ENCODE assay signal across 1 cellular context in the genomic region with DNA sequence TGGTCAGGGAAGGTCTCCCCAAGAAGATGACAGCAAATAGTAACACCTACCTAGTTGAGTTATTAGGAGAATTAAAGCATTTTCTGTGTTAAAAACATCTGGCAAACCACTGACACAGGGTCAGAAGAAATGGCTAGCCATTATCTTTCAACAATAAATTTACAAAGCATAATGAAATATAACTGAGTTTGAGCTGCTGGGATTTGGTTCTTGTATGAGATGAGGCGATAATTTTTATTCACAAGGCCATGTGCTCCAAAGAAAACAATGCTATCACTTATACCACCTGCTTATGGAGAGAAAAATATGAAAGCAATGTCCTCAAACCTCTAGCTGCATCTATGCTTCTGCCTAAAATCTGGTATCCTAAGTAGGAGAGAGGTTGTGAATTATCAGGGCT.
TF ChIP-seq lines count a peak whose summit lies in the region.

No MANE protein-coding gene starts in this region.

TF ChIP-seq in GM23338, 12 proteins besides CTCF, POLR2A, EP300 and RAD21 (continued from another document):
- TF ChIP-seq, protein P1, sequence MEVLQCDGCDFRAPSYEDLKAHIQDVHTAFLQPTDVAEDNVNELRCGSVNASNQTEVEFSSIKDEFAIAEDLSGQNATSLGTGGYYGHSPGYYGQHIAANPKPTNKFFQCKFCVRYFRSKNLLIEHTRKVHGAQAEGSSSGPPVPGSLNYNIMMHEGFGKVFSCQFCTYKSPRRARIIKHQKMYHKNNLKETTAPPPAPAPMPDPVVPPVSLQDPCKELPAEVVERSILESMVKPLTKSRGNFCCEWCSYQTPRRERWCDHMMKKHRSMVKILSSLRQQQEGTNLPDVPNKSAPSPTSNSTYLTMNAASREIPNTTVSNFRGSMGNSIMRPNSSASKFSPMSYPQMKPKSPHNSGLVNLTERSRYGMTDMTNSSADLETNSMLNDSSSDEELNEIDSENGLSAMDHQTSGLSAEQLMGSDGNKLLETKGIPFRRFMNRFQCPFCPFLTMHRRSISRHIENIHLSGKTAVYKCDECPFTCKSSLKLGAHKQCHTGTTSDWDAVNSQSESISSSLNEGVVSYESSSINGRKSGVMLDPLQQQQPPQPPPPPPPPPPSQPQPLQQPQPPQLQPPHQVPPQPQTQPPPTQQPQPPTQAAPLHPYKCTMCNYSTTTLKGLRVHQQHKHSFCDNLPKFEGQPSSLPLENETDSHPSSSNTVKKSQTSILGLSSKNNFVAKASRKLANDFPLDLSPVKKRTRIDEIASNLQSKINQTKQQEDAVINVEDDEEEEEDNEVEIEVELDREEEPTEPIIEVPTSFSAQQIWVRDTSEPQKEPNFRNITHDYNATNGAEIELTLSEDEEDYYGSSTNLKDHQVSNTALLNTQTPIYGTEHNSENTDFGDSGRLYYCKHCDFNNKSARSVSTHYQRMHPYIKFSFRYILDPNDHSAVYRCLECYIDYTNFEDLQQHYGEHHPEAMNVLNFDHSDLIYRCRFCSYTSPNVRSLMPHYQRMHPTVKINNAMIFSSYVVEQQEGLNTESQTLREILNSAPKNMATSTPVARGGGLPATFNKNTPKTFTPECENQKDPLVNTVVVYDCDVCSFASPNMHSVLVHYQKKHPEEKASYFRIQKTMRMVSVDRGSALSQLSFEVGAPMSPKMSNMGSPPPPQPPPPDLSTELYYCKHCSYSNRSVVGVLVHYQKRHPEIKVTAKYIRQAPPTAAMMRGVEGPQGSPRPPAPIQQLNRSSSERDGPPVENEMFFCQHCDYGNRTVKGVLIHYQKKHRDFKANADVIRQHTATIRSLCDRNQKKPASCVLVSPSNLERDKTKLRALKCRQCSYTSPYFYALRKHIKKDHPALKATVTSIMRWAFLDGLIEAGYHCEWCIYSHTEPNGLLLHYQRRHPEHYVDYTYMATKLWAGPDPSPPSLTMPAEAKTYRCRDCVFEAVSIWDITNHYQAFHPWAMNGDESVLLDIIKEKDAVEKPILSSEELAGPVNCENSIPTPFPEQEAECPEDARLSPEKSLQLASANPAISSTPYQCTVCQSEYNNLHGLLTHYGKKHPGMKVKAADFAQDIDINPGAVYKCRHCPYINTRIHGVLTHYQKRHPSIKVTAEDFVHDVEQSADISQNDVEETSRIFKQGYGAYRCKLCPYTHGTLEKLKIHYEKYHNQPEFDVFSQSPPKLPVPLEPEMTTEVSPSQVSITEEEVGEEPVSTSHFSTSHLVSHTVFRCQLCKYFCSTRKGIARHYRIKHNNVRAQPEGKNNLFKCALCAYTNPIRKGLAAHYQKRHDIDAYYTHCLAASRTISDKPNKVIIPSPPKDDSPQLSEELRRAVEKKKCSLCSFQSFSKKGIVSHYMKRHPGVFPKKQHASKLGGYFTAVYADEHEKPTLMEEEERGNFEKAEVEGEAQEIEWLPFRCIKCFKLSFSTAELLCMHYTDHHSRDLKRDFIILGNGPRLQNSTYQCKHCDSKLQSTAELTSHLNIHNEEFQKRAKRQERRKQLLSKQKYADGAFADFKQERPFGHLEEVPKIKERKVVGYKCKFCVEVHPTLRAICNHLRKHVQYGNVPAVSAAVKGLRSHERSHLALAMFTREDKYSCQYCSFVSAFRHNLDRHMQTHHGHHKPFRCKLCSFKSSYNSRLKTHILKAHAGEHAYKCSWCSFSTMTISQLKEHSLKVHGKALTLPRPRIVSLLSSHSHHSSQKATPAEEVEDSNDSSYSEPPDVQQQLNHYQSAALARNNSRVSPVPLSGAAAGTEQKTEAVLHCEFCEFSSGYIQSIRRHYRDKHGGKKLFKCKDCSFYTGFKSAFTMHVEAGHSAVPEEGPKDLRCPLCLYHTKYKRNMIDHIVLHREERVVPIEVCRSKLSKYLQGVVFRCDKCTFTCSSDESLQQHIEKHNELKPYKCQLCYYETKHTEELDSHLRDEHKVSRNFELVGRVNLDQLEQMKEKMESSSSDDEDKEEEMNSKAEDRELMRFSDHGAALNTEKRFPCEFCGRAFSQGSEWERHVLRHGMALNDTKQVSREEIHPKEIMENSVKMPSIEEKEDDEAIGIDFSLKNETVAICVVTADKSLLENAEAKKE (CRISPR knock-in tag; IDR thresholded peaks at IDR 0.05) = no peak
- TF ChIP-seq CREB1 (CRISPR knock-in tag; IDR thresholded peaks at IDR 0.05; ENCODE audit: low read depth) = no peak
- TF ChIP-seq NANOG (IDR thresholded peaks at IDR 0.05; ENCODE audit: borderline replicate concordance) = no peak
